7 cellular contexts compared by ENCODE assay signal in the genomic region with DNA sequence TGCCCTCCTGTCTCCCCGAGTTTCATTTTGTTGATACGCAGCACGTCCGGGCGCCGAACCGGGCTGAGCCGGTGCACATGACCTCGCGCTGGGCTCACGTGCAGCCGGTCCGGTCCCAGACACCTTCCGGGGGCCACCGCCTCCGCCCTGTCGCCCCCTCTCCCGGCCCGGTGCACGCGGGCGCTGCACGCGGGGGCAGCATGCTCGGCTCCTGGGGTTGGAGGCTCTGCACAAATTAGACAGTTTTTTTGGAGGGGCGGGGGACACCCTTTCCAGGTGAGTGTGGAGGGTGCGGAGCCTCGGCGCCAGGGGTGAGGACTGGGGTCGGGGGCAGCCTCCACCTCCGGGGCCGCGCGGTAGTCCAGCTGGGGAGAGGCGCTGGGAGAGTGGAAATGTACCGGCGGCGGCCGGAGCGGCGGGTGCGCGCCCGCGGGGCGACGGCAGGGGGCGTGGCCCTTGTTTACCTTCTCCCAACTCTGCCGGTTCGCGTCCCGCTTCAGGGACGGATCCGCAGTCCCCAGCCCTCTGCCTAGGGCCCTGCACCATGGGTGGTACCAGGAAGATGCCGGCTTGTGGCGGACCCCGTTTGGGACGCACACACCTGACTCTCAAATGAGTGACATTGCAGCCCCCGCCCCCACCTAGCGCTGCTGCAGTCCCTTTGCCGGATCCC. TPM values are rescaled to one million over a fixed set of nuclear protein-coding genes. Genes with fewer than 3 reads are reported as not detected.
DNase-seq lines count a peak whose midpoint lies in the region; ATAC-seq, FAIRE-seq and TF ChIP-seq lines count a peak whose summit lies in the region.

No MANE protein-coding gene starts in this region.

- in situ Hi-C loops in HepG2 (cut with HindIII; ENCODE audit: extremely low pct_ligation_motif_present, low pct_unique_long_range_greater_than_20kb), result no loop called here

- H4K20me1 ChIP-seq in HepG2 (ENCODE audit: insufficient read depth, low read length), result no peaks in the 10 kb centered on the region

- peaks cover 31% of the 10 kb centered on the region for H3K4me1 Mint-ChIP-seq in HFFc6 (ENCODE audit: low read depth)

- no peak; a peak in 1 of 4 replicates for TF ChIP-seq EP300 in HepG2 (IDR thresholded peaks at IDR 0.05; ENCODE audit: low read depth in 2 of 2, low read length in 2 of 2)
- no peak for TF ChIP-seq EP300 in HepG2 (CRISPR knock-in tag; IDR thresholded peaks at IDR 0.05; ENCODE audit: borderline replicate concordance)

- H3K27me3 Mint-ChIP-seq in HFFc6 (ENCODE audit: insufficient read depth), result peaks cover 10% of the 10 kb centered on the region

- H3K9me3 Mint-ChIP-seq in HFFc6, result no peaks in the 10 kb centered on the region

- 0 out of 5 replicates have a peak, but pooled peaks cover 0 to 1% of the 10 kb centered on the region in 2 experiments for H3K36me3 ChIP-seq in HepG2 (replicated peaks in 1 of 2; ENCODE audit: control insufficient read depth in 1 of 2, insufficient read depth in 2 of 2, low read length in 2 of 2)

- DNase-seq in HFFc6 (peak; percentile 57), NCI-H1105 treated with DMSO at 0.1 percent for 48 hours (lab: John Stamatoyannopoulos, UW) (peak; percentile 49), coronary artery (ENCODE audit: low spot score) (peak; percentile 87), HepG2 (ENCODE audit: low spot score) (peak; percentile 67)
- peak; percentile 68 to 75 for DNase-seq in stimulated activated CD4-positive, alpha-beta T cell treated with anti-CD3 and anti-CD28 coated beads, Interleukin-2, amount 100 ng/mL, for 48 hours

- CTCF ChIA-PET in HepG2 (lab: Yijun Ruan, JAX; ENCODE audit: low intra/inter-chr PET ratio, low total read pairs), result interaction anchor here (1.9 kb wide), 1 partner anchor 14 kb away, joined by 4 read pairs; no protein-coding TSS in a partner anchor

- no peaks in the 10 kb centered on the region for H3K36me3 Mint-ChIP-seq in HFFc6 (ENCODE audit: low read depth)

- peak overlapping the region; percentile 93 for H3K4me3 Mint-ChIP-seq in HFFc6

- FAIRE-seq in HepG2 (lab: Jason Lieb, UNC), result no peak

- peak overlapping the region; percentile 90 for H3K27ac Mint-ChIP-seq in HFFc6

- peak overlapping the region; percentile 83 for H3K9ac ChIP-seq in HepG2 (ENCODE audit: insufficient read depth, low read depth, low read length)

- H3K79me2 ChIP-seq in HepG2 (ENCODE audit: insufficient read depth, low read length), result peaks cover 30% of the 10 kb centered on the region

- intact Hi-C loops in HepG2 (cut with micrococcal nuclease; ENCODE audit: unreplicated experiment), result loop anchor here (2.0 to 5.0 kb wide), 2 partner anchors 20 to 51 kb away; no protein-coding TSS in a partner anchor

- ATAC-seq in activated CD4-positive, CD25-positive, alpha-beta regulatory T cell treated with anti-CD3 and anti-CD28 coated beads, Interleukin-2, amount 50 U/mL, for 24 hours, result peak; percentile 31 to 33
- ATAC-seq in HepG2, result peak; percentile 54

- H3K4me1 ChIP-seq in HepG2 (ENCODE audit: insufficient read depth, low read length), result peaks cover 48% of the 10 kb centered on the region

- H3K4me3 ChIP-seq in coronary artery, result peak overlapping the region; percentile 97
- peak overlapping the region; percentile 85 to 92 (median 86) for H3K4me3 ChIP-seq in HepG2 (replicated peaks in 1 of 3; ENCODE audit: insufficient read depth in 1 of 3, low read depth in 2 of 3, low read length in 3 of 3)

- POLR2A ChIA-PET in HepG2 (lab: Yijun Ruan, JAX), result interaction anchor here (0.6 to 6.9 kb wide), 10 partner anchors 14 to 155 kb away, joined by 3 to 109 read pairs (median 26); a partner anchor contains a TSS

- no peaks in the 10 kb centered on the region; a peak in 1 of 5 replicates for H3K27me3 ChIP-seq in HepG2 (ENCODE audit: control insufficient read depth in 1 of 2, insufficient read depth in 2 of 2, low read length in 2 of 2)

- H3K4me2 ChIP-seq in HepG2 (ENCODE audit: low read depth, low read length), result peak overlapping the region; percentile 92

- no peaks in the 10 kb centered on the region for H3K9me3 ChIP-seq in HepG2 (ENCODE audit: low read length)

- H3K27ac ChIP-seq in coronary artery (peak overlapping the region; percentile 96 to 100), HepG2 (ENCODE audit: extremely low read length, insufficient read depth, low read length) (peak overlapping the region; percentile 95)

- peak; percentile 32; the same call in 1 of the 2 replicates for TF ChIP-seq RAD21 in HepG2 (CRISPR knock-in tag; IDR thresholded peaks at IDR 0.05)

- H2AFZ ChIP-seq in HepG2 (ENCODE audit: low read length), result no peak overlapping the region

- TSS peak; percentile 11 for BruUV-seq in HepG2 (replicated peaks; lab: Mats Ljungman, UMichigan)

- 0% methylated on average over 16 of the region's 61 CpGs for WGBS in HepG2 (ENCODE audit: low lambda C conversion rate)

- peak; percentile 62 for TF ChIP-seq CTCF in GM12873 (IDR thresholded peaks at IDR 0.05; ENCODE audit: insufficient read depth, low read depth, low read length, missing control alignments)
- peak; percentile 76 for TF ChIP-seq CTCF in HFFc6 (IDR thresholded peaks at IDR 0.05)
- TF ChIP-seq CTCF in coronary artery (IDR thresholded peaks at IDR 0.05), result peak; percentile 70
- TF ChIP-seq CTCF in HepG2 (CRISPR knock-in tag; IDR thresholded peaks at IDR 0.05), result peak; percentile 56

- TF ChIP-seq POLR2A in HepG2 (IDR thresholded peaks at IDR 0.05; ENCODE audit: insufficient read depth in 1 of 2, low read depth in 2 of 2, low read length in 2 of 2), result 0 out of 4 replicates have a peak, but pooled peaks of 1 of the 2 experiments have one; percentile 17

TF ChIP-seq in HepG2, 621 proteins besides CTCF, POLR2A, EP300 and RAD21 (continues in another document):
- TF ChIP-seq, protein P1, sequence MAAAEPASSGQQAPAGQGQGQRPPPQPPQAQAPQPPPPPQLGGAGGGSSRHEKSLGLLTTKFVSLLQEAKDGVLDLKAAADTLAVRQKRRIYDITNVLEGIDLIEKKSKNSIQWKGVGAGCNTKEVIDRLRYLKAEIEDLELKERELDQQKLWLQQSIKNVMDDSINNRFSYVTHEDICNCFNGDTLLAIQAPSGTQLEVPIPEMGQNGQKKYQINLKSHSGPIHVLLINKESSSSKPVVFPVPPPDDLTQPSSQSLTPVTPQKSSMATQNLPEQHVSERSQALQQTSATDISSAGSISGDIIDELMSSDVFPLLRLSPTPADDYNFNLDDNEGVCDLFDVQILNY (CRISPR knock-in tag; conservative IDR thresholded peaks at IDR 0.05), result no peak
- TF ChIP-seq NCOA2 (CRISPR knock-in tag; IDR thresholded peaks at IDR 0.05) (no peak), JUN (CRISPR knock-in tag; IDR thresholded peaks at IDR 0.05) (no peak), ATF7 (IDR thresholded peaks at IDR 0.05) (no peak), ATF7 (CRISPR knock-in tag; IDR thresholded peaks at IDR 0.05) (no peak), FOXP1 (IDR thresholded peaks at IDR 0.05) (no peak), FOXP1 (CRISPR knock-in tag; IDR thresholded peaks at IDR 0.05) (0 out of 2 replicates have a peak, but pooled peaks have one; percentile 4), ZNF282 (IDR thresholded peaks at IDR 0.05; ENCODE audit: partially characterized antibody) (no peak), TCF12 (IDR thresholded peaks at IDR 0.05) (no peak), TCF12 (CRISPR knock-in tag; IDR thresholded peaks at IDR 0.05) (no peak; the same call in 1 of the 2 replicates), ZNF253 (CRISPR knock-in tag; IDR thresholded peaks at IDR 0.05; ENCODE audit: borderline replicate concordance) (0 out of 2 replicates have a peak, but pooled peaks have one; percentile 38), KDM3A (CRISPR knock-in tag; IDR thresholded peaks at IDR 0.05; ENCODE audit: low read depth) (0 out of 2 replicates have a peak, but pooled peaks have one; percentile 27)
- TF ChIP-seq, protein P2, sequence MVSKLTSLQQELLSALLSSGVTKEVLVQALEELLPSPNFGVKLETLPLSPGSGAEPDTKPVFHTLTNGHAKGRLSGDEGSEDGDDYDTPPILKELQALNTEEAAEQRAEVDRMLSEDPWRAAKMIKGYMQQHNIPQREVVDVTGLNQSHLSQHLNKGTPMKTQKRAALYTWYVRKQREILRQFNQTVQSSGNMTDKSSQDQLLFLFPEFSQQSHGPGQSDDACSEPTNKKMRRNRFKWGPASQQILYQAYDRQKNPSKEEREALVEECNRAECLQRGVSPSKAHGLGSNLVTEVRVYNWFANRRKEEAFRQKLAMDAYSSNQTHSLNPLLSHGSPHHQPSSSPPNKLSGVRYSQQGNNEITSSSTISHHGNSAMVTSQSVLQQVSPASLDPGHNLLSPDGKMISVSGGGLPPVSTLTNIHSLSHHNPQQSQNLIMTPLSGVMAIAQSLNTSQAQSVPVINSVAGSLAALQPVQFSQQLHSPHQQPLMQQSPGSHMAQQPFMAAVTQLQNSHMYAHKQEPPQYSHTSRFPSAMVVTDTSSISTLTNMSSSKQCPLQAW (CRISPR knock-in tag; IDR thresholded peaks at IDR 0.05), result peak; percentile 67; the same call in 1 of the 2 replicates

RNA-seq across cellular contexts. Expression of a gene that starts 1.1 kb away (rescaled TPM):
- 10 to 100 TPM; 32.8 to 41.0 (median 39.6) TPM for total RNA-seq in HFFc6 (2021; fragmentation: NEBNext Ultra II Directional; extraction: Animal tissue kit (Norgen Biotek cat#: 25700))
- 15.1 and 15.6 TPM in 2 replicates for total RNA-seq in HepG2 (2016; rRNA removed; fragmentation: Illumina TruSeq; extraction: Trizol)
- total RNA-seq in HepG2 (2016; cell fraction: cytosol; rRNA removed; fragmentation: Illumina TruSeq; extraction: Trizol; ENCODE audit: low read depth), result 3.9 and 4.4 TPM in 2 replicates
- 15.7 and 16.4 TPM in 2 replicates for total RNA-seq in HepG2 (2016; cell fraction: insoluble cytoplasmic fraction; rRNA removed; fragmentation: Illumina TruSeq; extraction: Trizol)
- total RNA-seq in HepG2 (2016; cell fraction: membrane; rRNA removed; fragmentation: Illumina TruSeq; extraction: Trizol), result 9.9 and 14.2 TPM in 2 replicates
- total RNA-seq in HepG2 (2016; cell fraction: nucleus; rRNA removed; fragmentation: Illumina TruSeq; extraction: Trizol), result 10.7 and 11.7 TPM in 2 replicates
- polyA plus RNA-seq in HepG2 (2011; rRNA removed), result 7.5 and 9.1 TPM in 2 replicates
- 6.2 and 7.4 TPM in 2 replicates for polyA plus RNA-seq in HepG2 (2011; cell fraction: cytosol; rRNA removed)
- polyA plus RNA-seq in HepG2 (2011; cell fraction: nucleus; rRNA removed), result 10.9 and 11.6 TPM in 2 replicates
- polyA plus RNA-seq in HepG2 (2012), result 5.4 and 7.6 TPM in 2 replicates
- polyA plus RNA-seq in HepG2 (2016; cell fraction: cytosol; fragmentation: Illumina TruSeq; extraction: Trizol; ENCODE audit: low read depth), result 1.7 and 2.3 TPM in 2 replicates
- 10.3 and 12.8 TPM in 2 replicates for polyA plus RNA-seq in HepG2 (2016; cell fraction: insoluble cytoplasmic fraction; fragmentation: Illumina TruSeq; extraction: Trizol; ENCODE audit: low read depth)
- polyA plus RNA-seq in HepG2 (2016; cell fraction: membrane; fragmentation: Illumina TruSeq; extraction: Trizol; ENCODE audit: low read depth), result 4.9 and 6.8 TPM in 2 replicates
- polyA plus RNA-seq in HepG2 (2016; cell fraction: nucleus; fragmentation: Illumina TruSeq; extraction: Trizol; ENCODE audit: insufficient read depth, low read depth), result 12.5 and 13.5 TPM in 2 replicates
- 17.4 and 97.1 TPM in 2 replicates for polyA minus RNA-seq in HepG2 (2011; rRNA and poly(A)+ RNA removed; ENCODE audit: low replicate concordance)
- 6.2 and 12.3 TPM in 2 replicates for polyA minus RNA-seq in HepG2 (2011; cell fraction: cytosol; rRNA and poly(A)+ RNA removed)
- 7.2 and 7.7 TPM in 2 replicates for polyA minus RNA-seq in HepG2 (2011; cell fraction: nucleus; rRNA and poly(A)+ RNA removed)

Comparison
In these comparisons a context has a peak if more than half of its experiments do, and no peak if none do; other contexts are left out.
1. Peak in every context shown above with its lines: DNase-seq, ATAC-seq, H3K4me3 ChIP-seq and H3K27ac ChIP-seq.